Comparison of ENCODE assay signal across 17 cellular contexts in genomic region chr11:117868088-117868487, GRCh38. TPM values are rescaled to one million over a fixed set of nuclear protein-coding genes. Genes with fewer than 3 reads are reported as not detected.
DNase-seq lines count a peak whose midpoint lies in the region; ATAC-seq and TF ChIP-seq lines count a peak whose summit lies in the region.
"Had no signal": no experiment of that assay in that cellular context is flagged by ENCODE, and none has a peak within 500 bp of the region (broad histone marks: within the 10 kb centered on the region; RNA-seq: fewer than 3 reads in every experiment).

No MANE protein-coding gene starts in this region.

- peaks cover 18% of the 10 kb centered on the region for H3K27me3 ChIP-seq in left ventricle myocardium inferior (ENCODE audit: low read depth)
- no peaks in the 10 kb centered on the region for H3K27me3 ChIP-seq in sigmoid colon

- 85 to 93% methylated on average over 11 of the region's 11 CpGs for WGBS in sigmoid colon, 2 donors

- H3K36me3 Mint-ChIP-seq in brain, result peaks cover 52% of the 10 kb centered on the region
- no peaks in the 10 kb centered on the region for H3K36me3 Mint-ChIP-seq in osteocyte (ENCODE audit: unreplicated experiment)
- H3K36me3 Mint-ChIP-seq: CD4-positive, alpha-beta memory T cell had no signal

- TF ChIP-seq POLR2A in sigmoid colon (IDR thresholded peaks at IDR 0.05), result no peak

- H3K27ac Mint-ChIP-seq in brain (peak overlapping the region; percentile 10 to 97 (median 87)), osteocyte (ENCODE audit: unreplicated experiment) (no peak overlapping the region)
- H3K27ac Mint-ChIP-seq: CD4-positive, alpha-beta memory T cell had no signal

- H3K27ac ChIP-seq in left ventricle myocardium inferior (replicated peaks) (peak overlapping the region; percentile 92), sigmoid colon (peak overlapping the region in 3 of 4 donors; percentile 90 to 96 (median 94))
- H3K27ac ChIP-seq: BLaER1, PC-9, RWPE1 had no signal

- no peak overlapping the region for H3K4me3 ChIP-seq in left ventricle myocardium inferior
- H3K4me3 ChIP-seq in sigmoid colon, result no peak overlapping the region
- H3K4me3 ChIP-seq: BLaER1, PC-9 had no signal

- H3K9me3 ChIP-seq in left ventricle myocardium inferior (replicated peaks) (no peaks in the 10 kb centered on the region), sigmoid colon (no peaks in the 10 kb centered on the region)
- H3K9me3 ChIP-seq: BLaER1 had no signal

- TF ChIP-seq EP300 in sigmoid colon (IDR thresholded peaks at IDR 0.05), result no peak

- DNase-seq in left ventricle myocardium inferior (no peak), left ventricle myocardium superior (no peak), sigmoid colon (no peak), osteocyte (ENCODE audit: extremely low spot score, unreplicated experiment) (no peak)
- DNase-seq: CD4-positive, alpha-beta memory T cell; GOT3; MV-4-11; NCI-H226; NCI-H524 treated with DMSO at 0.1 percent for 48 hours; PC-9; SIG-M5 had no signal

- peaks cover 0 to 9% (median 4%) of the 10 kb centered on the region in 5 experiments for H3K9me3 Mint-ChIP-seq in brain
- no peaks in the 10 kb centered on the region for H3K9me3 Mint-ChIP-seq in osteocyte (ENCODE audit: unreplicated experiment)

- TF ChIP-seq CTCF in left ventricle myocardium inferior (IDR thresholded peaks at IDR 0.05; ENCODE audit: borderline replicate concordance) (no peak), brain (conservative IDR thresholded peaks at IDR 0.05) (no peak), sigmoid colon (IDR thresholded peaks at IDR 0.05) (no peak), osteocyte (IDR thresholded peaks at IDR 0.05) (no peak)

- H3K4me1 Mint-ChIP-seq in brain (peaks cover 93% of the 10 kb centered on the region), osteocyte (ENCODE audit: unreplicated experiment) (no peaks in the 10 kb centered on the region)

- H3K4me3 Mint-ChIP-seq in brain (peak overlapping the region in 3 of 5 experiments; percentile 4 to 82 (median 55)), osteocyte (ENCODE audit: unreplicated experiment) (no peak overlapping the region)
- H3K4me3 Mint-ChIP-seq: CD4-positive, alpha-beta memory T cell had no signal

- H3K36me3 ChIP-seq in left ventricle myocardium inferior (no peaks in the 10 kb centered on the region), sigmoid colon (no peaks in the 10 kb centered on the region)
- H3K36me3 ChIP-seq: BLaER1 had no signal

- H3K4me1 ChIP-seq in left ventricle myocardium inferior, result peaks cover 79% of the 10 kb centered on the region
- peaks cover 2 to 85% (median 81%) of the 10 kb centered on the region in 4 donors for H3K4me1 ChIP-seq in sigmoid colon

- ATAC-seq in left ventricle myocardium superior, result no peak
- ATAC-seq in GM18867 (IDR thresholded peaks at IDR 0.05; ENCODE audit: unreplicated experiment), result no peak
- ATAC-seq in HG03175 (IDR thresholded peaks at IDR 0.05; ENCODE audit: unreplicated experiment), result no peak

- intact Hi-C loops in left ventricle myocardium inferior (cut with micrococcal nuclease), result no loop called here
- intact Hi-C loops in left ventricle myocardium superior (cut with micrococcal nuclease), result no loop called here
- intact Hi-C loops in sigmoid colon (cut with DNase I), result no loop called here

- no peaks in the 10 kb centered on the region for H3K27me3 Mint-ChIP-seq in brain
- peaks cover 31% of the 10 kb centered on the region for H3K27me3 Mint-ChIP-seq in osteocyte (ENCODE audit: unreplicated experiment)

RNA-seq across cellular contexts. Expression of gene FXYD6, which starts 8.4 kb away (rescaled TPM):
- total RNA-seq in left ventricle myocardium inferior, result 30.2 TPM
- 35.4 TPM for total RNA-seq in left ventricle myocardium superior
- polyA plus RNA-seq in brain (ENCODE audit: insufficient read depth, low read depth, low replicate concordance), result 516 TPM
- total RNA-seq in sigmoid colon, result 100 to 1,000 TPM; 243 to 305 (median 271) TPM
- polyA plus RNA-seq in sigmoid colon, result 10 to 100 TPM; 12.3 to 46.4 (median 31.2) TPM
- 0.99 and 1.7 TPM in 2 replicates for total RNA-seq in osteocyte
- total RNA-seq: CD4-positive, alpha-beta memory T cell had no signal

RNA-seq across cellular contexts. Expression of gene FXYD2, which starts 43.5 kb away (rescaled TPM):
- 1.3 TPM for total RNA-seq in left ventricle myocardium inferior
- 1.4 TPM for total RNA-seq in left ventricle myocardium superior
- polyA plus RNA-seq in brain (ENCODE audit: insufficient read depth, low read depth, low replicate concordance), result 0.63 TPM
- 1 to 10 TPM; 3.2 to 6.6 (median 4.4) TPM for total RNA-seq in sigmoid colon
- polyA plus RNA-seq in sigmoid colon, result 1 to 10 TPM in 2 of 3 donors, not detected in 1; 3.6 to 4.2 TPM
- total RNA-seq in osteocyte, result 0.91 TPM in 1 of 2 replicates, not detected in the other
- total RNA-seq: A673, PC-9 had no signal

Comparison
In these comparisons a context has a peak if more than half of its experiments do, and no peak if none do; other contexts are left out.
1. RNA of gene FXYD6, which starts 8.4 kb away (total RNA-seq): 243 to 305 TPM in sigmoid colon, 35.4 TPM in left ventricle myocardium superior (single experiment) and 30.2 TPM in left ventricle myocardium inferior (single experiment); 0.99 to 1.7 TPM in osteocyte; every median in the first group is over 10 times any median in the second.